Comparison of ENCODE assay signal across 8 cellular contexts in the genomic region with DNA sequence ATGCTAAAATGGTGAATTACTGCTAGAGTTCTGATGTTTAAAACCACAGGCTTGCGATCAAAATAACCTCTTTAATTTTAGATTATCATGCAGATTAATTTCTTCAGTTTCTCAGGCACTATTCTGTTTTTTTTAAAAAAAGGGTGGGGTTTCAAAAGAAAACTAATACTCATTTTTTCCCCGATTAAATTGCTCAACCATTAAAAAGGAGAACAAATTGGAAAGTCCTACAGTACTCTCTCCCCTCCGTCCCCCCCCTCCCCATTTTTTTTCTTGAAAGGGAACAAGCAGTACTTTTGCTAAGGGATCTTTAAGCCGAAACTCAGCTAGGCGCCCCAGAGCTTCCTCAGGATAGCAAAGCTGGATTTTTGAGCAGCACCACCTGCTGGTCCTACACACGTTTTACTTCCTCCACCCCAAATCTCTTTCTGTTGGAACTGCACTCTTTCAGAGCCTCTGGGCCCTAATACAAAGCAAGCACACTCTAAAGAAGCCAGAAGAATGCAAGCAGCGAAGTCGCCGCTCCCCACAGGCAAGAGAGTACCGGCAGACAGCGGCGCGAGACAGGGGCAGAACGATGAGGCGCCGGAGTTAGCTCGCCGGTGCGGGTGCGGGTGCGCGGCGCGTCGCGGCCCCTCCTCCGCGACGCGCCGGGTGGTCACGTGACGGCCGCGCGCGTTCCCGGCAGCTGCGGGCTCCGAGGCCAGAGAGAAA. TPM values are rescaled to one million over a fixed set of nuclear protein-coding genes. Genes with fewer than 3 reads are reported as not detected.
A peak's percentile ranks its signal among the peaks of the same experiment; 100 is the strongest.
DNase-seq lines count a peak whose midpoint lies in the region; ATAC-seq and TF ChIP-seq lines count a peak whose summit lies in the region.

A gene with protein sequence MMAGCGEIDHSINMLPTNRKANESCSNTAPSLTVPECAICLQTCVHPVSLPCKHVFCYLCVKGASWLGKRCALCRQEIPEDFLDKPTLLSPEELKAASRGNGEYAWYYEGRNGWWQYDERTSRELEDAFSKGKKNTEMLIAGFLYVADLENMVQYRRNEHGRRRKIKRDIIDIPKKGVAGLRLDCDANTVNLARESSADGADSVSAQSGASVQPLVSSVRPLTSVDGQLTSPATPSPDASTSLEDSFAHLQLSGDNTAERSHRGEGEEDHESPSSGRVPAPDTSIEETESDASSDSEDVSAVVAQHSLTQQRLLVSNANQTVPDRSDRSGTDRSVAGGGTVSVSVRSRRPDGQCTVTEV (plus strand): TSS at position 687 of the 714 bp plus-strand sequence. CDS start 13,475 bp downstream, outside the sequence.

- in situ Hi-C loops in Panc1 (cut with HindIII; ENCODE audit: low pct_unique_long_range_greater_than_20kb, low sequenced_read_pairs), result no loop called here

- BruUV-seq in Panc1 (replicated peaks; lab: Mats Ljungman, UMichigan), result TSS peak; percentile 69

- peaks cover 19% of the 10 kb centered on the region for H3K4me1 ChIP-seq in Panc1 (ENCODE audit: control insufficient read depth, insufficient read depth, low read length)

- H3K4me1 Mint-ChIP-seq in naive thymus-derived CD8-positive, alpha-beta T cell, result peaks cover 18 to 47% (median 38%) of the 10 kb centered on the region in 4 donors
- H3K4me1 Mint-ChIP-seq in stimulated activated naive B cell treated with anti-CD40 and anti-IgM and Interleukin-4, amounts not matched to agents 10 μg/mL and 1 μg/mL and 100 μg/mL, for 72 hours, result peaks cover 8 to 24% of the 10 kb centered on the region in 2 donors

- H3K27me3 ChIP-seq in Panc1 (ENCODE audit: control insufficient read depth, insufficient read depth, low read length), result peaks cover 16% of the 10 kb centered on the region

- H3K27me3 Mint-ChIP-seq in naive thymus-derived CD8-positive, alpha-beta T cell, result peaks cover 0 to 2% (median 0%) of the 10 kb centered on the region in 5 donors
- no peaks in the 10 kb centered on the region for H3K27me3 Mint-ChIP-seq in stimulated activated naive B cell treated with anti-CD40 and anti-IgM and Interleukin-4, amounts not matched to agents 10 μg/mL and 1 μg/mL and 100 μg/mL, for 72 hours

- ATAC-seq in GM21737 (IDR thresholded peaks at IDR 0.05; ENCODE audit: unreplicated experiment) (peak; percentile 86), Panc1 (peak; percentile 93)
- ATAC-seq in naive thymus-derived CD8-positive, alpha-beta T cell, result peak; percentile 78 to 79
- peak; percentile 77 to 84 for ATAC-seq in stimulated activated naive B cell treated with anti-CD40 and anti-IgM and Interleukin-4, amounts not matched to agents 10 μg/mL and 1 μg/mL and 100 μg/mL, for 72 hours (replicated peaks)

- no peaks in the 10 kb centered on the region; the same call in 1 of the 2 replicates for H3K36me3 ChIP-seq in Panc1 (ENCODE audit: control insufficient read depth, insufficient read depth, low read length)

- intact Hi-C loops in Panc1 (cut with micrococcal nuclease; ENCODE audit: unreplicated experiment), result no loop called here

- peak; percentile 94 for TF ChIP-seq CTCF in Panc1 (IDR thresholded peaks at IDR 0.05)

- peak within 1 kb of the TSS; percentile 77 to 97 for H3K4me3 ChIP-seq in Panc1 (ENCODE audit: low read depth in 2 of 2, low read length in 2 of 2)

- peaks cover 0 to 8% (median 2%) of the 10 kb centered on the region in 3 donors for H3K36me3 Mint-ChIP-seq in naive thymus-derived CD8-positive, alpha-beta T cell
- peaks cover 6 to 9% of the 10 kb centered on the region in 2 donors for H3K36me3 Mint-ChIP-seq in stimulated activated naive B cell treated with anti-CD40 and anti-IgM and Interleukin-4, amounts not matched to agents 10 μg/mL and 1 μg/mL and 100 μg/mL, for 72 hours

- POLR2A ChIA-PET in Panc1 (lab: Charles Lee), result interaction anchor here (0.5 to 0.6 kb wide), 6 partner anchors 13 to 1447 kb away, joined by 3 to 6 read pairs (median 4); no protein-coding TSS in a partner anchor
- POLR2A ChIA-PET in naive thymus-derived CD8-positive, alpha-beta T cell (lab: Charles Lee), result interaction anchor here (0.6 to 2.7 kb wide), 9 partner anchors 10 to 1485 kb away, joined by 3 to 13 read pairs (median 4); a partner anchor contains a TSS

- peak; percentile 87 for DNase-seq in DMS79 treated with DMSO at 0.1 percent for 48 hours (lab: John Stamatoyannopoulos, UW)
- peak; percentile 73 for DNase-seq in KG1 (lab: John Stamatoyannopoulos, UW)
- DNase-seq in Panc1 (ENCODE audit: low read depth, low spot score), result peak; percentile 74
- peak; percentile 46 to 64 for DNase-seq in activated T-helper 1 cell treated with anti-CD3 and anti-CD28 coated beads, Interleukin-2, amount 50 U/mL, for 16 hours (ENCODE audit: low read depth in 1 of 2, low spot score in 1 of 2)
- DNase-seq in fibroblast of peridontal ligament (ENCODE audit: extremely low read depth), result peak; percentile 91
- DNase-seq in naive thymus-derived CD8-positive, alpha-beta T cell, result peak; percentile 48 to 85 (median 70)
- DNase-seq in stimulated activated naive B cell treated with anti-CD40 and anti-IgM and Interleukin-4, amounts not matched to agents 10 μg/mL and 1 μg/mL and 100 μg/mL, for 72 hours, result peak; percentile 65

- CTCF ChIA-PET in Panc1 (lab: Charles Lee), result interaction anchor here (0.6 to 1.3 kb wide), 11 partner anchors 9 to 1601 kb away, joined by 3 to 10 read pairs (median 3); a partner anchor contains a TSS

- no peaks in the 10 kb centered on the region for H3K9me3 Mint-ChIP-seq in naive thymus-derived CD8-positive, alpha-beta T cell
- H3K9me3 Mint-ChIP-seq in stimulated activated naive B cell treated with anti-CD40 and anti-IgM and Interleukin-4, amounts not matched to agents 10 μg/mL and 1 μg/mL and 100 μg/mL, for 72 hours, result no peaks in the 10 kb centered on the region

- no peaks in the 10 kb centered on the region for H3K9me3 ChIP-seq in Panc1 (ENCODE audit: control insufficient read depth, insufficient read depth, low read depth, low read length)

- peak within 1 kb of the TSS; percentile 94 to 100 (median 99) for H3K4me3 Mint-ChIP-seq in naive thymus-derived CD8-positive, alpha-beta T cell
- peak within 1 kb of the TSS; percentile 96 to 98 for H3K4me3 Mint-ChIP-seq in stimulated activated naive B cell treated with anti-CD40 and anti-IgM and Interleukin-4, amounts not matched to agents 10 μg/mL and 1 μg/mL and 100 μg/mL, for 72 hours

- H3K27ac Mint-ChIP-seq in naive thymus-derived CD8-positive, alpha-beta T cell, result peak within 1 kb of the TSS; percentile 94 to 100 (median 98)
- H3K27ac Mint-ChIP-seq in stimulated activated naive B cell treated with anti-CD40 and anti-IgM and Interleukin-4, amounts not matched to agents 10 μg/mL and 1 μg/mL and 100 μg/mL, for 72 hours, result peak within 1 kb of the TSS; percentile 97

- peak within 1 kb of the TSS; percentile 92 for H3K27ac ChIP-seq in Panc1 (ENCODE audit: low read length)

RNA-seq across cellular contexts. Expression of the gene that starts here (rescaled TPM):
- total RNA-seq in Panc1 (2021; ENCODE audit: unreplicated experiment), result 43.1 TPM
- polyA plus RNA-seq in Panc1 (2012; ENCODE audit: insufficient read length), result 31.8 TPM
- total RNA-seq in naive thymus-derived CD8-positive, alpha-beta T cell, result 10 to 100 TPM; 31.1 to 38.5 TPM
- 10 to 100 TPM in 1 of 3 donors, 1 to 10 TPM in 2; 8.6 to 11.6 (median 9.3) TPM for polyA plus RNA-seq in naive thymus-derived CD8-positive, alpha-beta T cell

Comparison
In these comparisons a context has a peak if more than half of its experiments do, and no peak if none do; other contexts are left out.
1. Peak in every context shown above with its lines: DNase-seq, ATAC-seq, H3K4me3 ChIP-seq and H3K27ac ChIP-seq.